ENCODE assay signal across 8 cellular contexts in genomic region chr7:29564455-29565185, GRCh38. TPM values are rescaled to one million over a fixed set of nuclear protein-coding genes. Genes with fewer than 3 reads are reported as not detected.
DNase-seq lines count a peak whose midpoint lies in the region; ATAC-seq, FAIRE-seq and TF ChIP-seq lines count a peak whose summit lies in the region.

No MANE protein-coding gene starts in this region.

- peaks cover 20% of the 10 kb centered on the region for H3K4me1 Mint-ChIP-seq in stimulated activated naive CD8-positive, alpha-beta T cell treated with anti-CD3 and anti-CD28 coated beads, Interleukin-15, Interleukin-2, amounts not matched to agents 100 ng/mL and 50 ng/mL, for 24 hours (ENCODE audit: low read depth)

- peak overlapping the region; percentile 50 for H3K27ac Mint-ChIP-seq in stimulated activated naive CD8-positive, alpha-beta T cell treated with anti-CD3 and anti-CD28 coated beads, Interleukin-15, Interleukin-2, amounts not matched to agents 100 ng/mL and 50 ng/mL, for 24 hours

- TF ChIP-seq RAD21 in H1 (IDR thresholded peaks at IDR 0.05 in 1 of 2, conservative IDR thresholded peaks at IDR 0.05 in 1 of 2; ENCODE audit: low read depth in 2 of 2, low read length in 2 of 2) = no peak

- H4K8ac ChIP-seq in H1 (ENCODE audit: extremely low read depth, insufficient read depth, low read length) = peak overlapping the region; percentile 57; the same call in 1 of the 2 replicates

- H3K79me2 ChIP-seq in H1 (ENCODE audit: control insufficient read depth in 1 of 2, insufficient read depth in 2 of 2, low read length in 2 of 2) = no peaks in the 10 kb centered on the region

- H2AFZ ChIP-seq in H1 (ENCODE audit: low read length) = peak overlapping the region; percentile 74; the same call in 1 of the 2 replicates

- H2BK120ac ChIP-seq in H1 (replicated peaks; ENCODE audit: low read depth, low read length) = peak overlapping the region; percentile 61

- H3K4me1 ChIP-seq in SJCRH30 (no peaks in the 10 kb centered on the region), H1 (replicated peaks in 1 of 4; ENCODE audit: control insufficient read depth in 3 of 4, insufficient read depth in 4 of 4, low read length in 3 of 4) (peaks cover 0 to 19% (median 8%) of the 10 kb centered on the region in 4 experiments; a peak in 6 of 7 replicates), lung (ENCODE audit: control insufficient read depth in 2 of 2, insufficient read depth in 2 of 2, low read length in 2 of 2) (peaks cover 0 to 22% of the 10 kb centered on the region in 2 donors), thoracic aorta (ENCODE audit: control insufficient read depth in 1 of 2, low read depth in 2 of 2) (peaks cover 18 to 26% of the 10 kb centered on the region in 2 donors)

- DNase-seq in stimulated activated naive CD8-positive, alpha-beta T cell treated with anti-CD3 and anti-CD28 coated beads, Interleukin-15, Interleukin-2, amounts not matched to agents 100 U/mL and 50 U/mL, for 24 hours = no peak
- peak; percentile 50 to 60 for DNase-seq in SJCRH30
- DNase-seq in H1 (ENCODE audit: low read depth in 1 of 2, low spot score in 2 of 2) = peak in 1 of 2 experiments; percentile 70
- DNase-seq in lung (ENCODE audit: low spot score) = peak; percentile 38
- DNase-seq in thoracic aorta (ENCODE audit: low spot score) = no peak

- peak overlapping the region; percentile 83 for H3K14ac ChIP-seq in H1 (ENCODE audit: insufficient read length)

- 0 out of 2 replicates have a peak overlapping the region, but pooled peaks have one; percentile 15 for H2AK5ac ChIP-seq in H1 (ENCODE audit: low read depth, low read length)

- peaks cover 22% of the 10 kb centered on the region for H3K23me2 ChIP-seq in H1 (ENCODE audit: low read depth, low read length)

- H3K36me3 Mint-ChIP-seq in stimulated activated naive CD8-positive, alpha-beta T cell treated with anti-CD3 and anti-CD28 coated beads, Interleukin-15, Interleukin-2, amounts not matched to agents 100 ng/mL and 50 ng/mL, for 24 hours (ENCODE audit: low read depth) = no peaks in the 10 kb centered on the region

- H3K27me3 Mint-ChIP-seq in stimulated activated naive CD8-positive, alpha-beta T cell treated with anti-CD3 and anti-CD28 coated beads, Interleukin-15, Interleukin-2, amounts not matched to agents 100 ng/mL and 50 ng/mL, for 24 hours = peaks cover 80% of the 10 kb centered on the region

- no peaks in the 10 kb centered on the region for H3K9me3 Mint-ChIP-seq in stimulated activated naive CD8-positive, alpha-beta T cell treated with anti-CD3 and anti-CD28 coated beads, Interleukin-15, Interleukin-2, amounts not matched to agents 100 ng/mL and 50 ng/mL, for 24 hours

- TF ChIP-seq POLR2A in H1 (IDR thresholded peaks at IDR 0.05; ENCODE audit: control extremely low read depth in 1 of 2, low read depth in 2 of 2, low read length in 2 of 2) = no peak

- peak overlapping the region; percentile 92 to 100 for H3K4me2 ChIP-seq in H1 (ENCODE audit: insufficient read depth in 1 of 2, low read depth in 2 of 2, low read length in 2 of 2)

- H3K18ac ChIP-seq in H1 (ENCODE audit: extremely low read depth, low read length) = peak overlapping the region; percentile 83

- CTCF ChIA-PET in H1 (lab: Charles Lee; ENCODE audit: partially characterized antibody) = interaction anchor here (0.7 kb wide), 1 partner anchor 68 kb away, joined by 3 read pairs; no protein-coding TSS in a partner anchor

- no peak overlapping the region for H3K23ac ChIP-seq in H1 (ENCODE audit: insufficient read length)

- TF ChIP-seq EP300 in H1 (IDR thresholded peaks at IDR 0.05; ENCODE audit: borderline replicate concordance in 1 of 2, low read depth in 2 of 2, low read length in 2 of 2) = no peak

- POLR2A ChIA-PET in H1 (lab: Charles Lee; ENCODE audit: partially characterized antibody) = no interaction called here

- H3K27me3 ChIP-seq in SJCRH30 = 0 out of 2 replicates have a peak, but pooled peaks cover under 1% of the 10 kb centered on the region
- H3K27me3 ChIP-seq in H1 (replicated peaks in 1 of 4; ENCODE audit: control insufficient read depth in 3 of 4, extremely low read depth in 1 of 4, insufficient read depth in 3 of 4, low read length in 3 of 4) = peaks cover 0 to 23% (median 23%) of the 10 kb centered on the region in 4 experiments; a peak in 6 of 7 replicates
- peaks cover 4% of the 10 kb centered on the region for H3K27me3 ChIP-seq in lung (ENCODE audit: control insufficient read depth, insufficient read depth)
- no peaks in the 10 kb centered on the region for H3K27me3 ChIP-seq in thoracic aorta (replicated peaks; ENCODE audit: insufficient read depth)

- peak overlapping the region; percentile 70 for H3K4me3 Mint-ChIP-seq in stimulated activated naive CD8-positive, alpha-beta T cell treated with anti-CD3 and anti-CD28 coated beads, Interleukin-15, Interleukin-2, amounts not matched to agents 100 ng/mL and 50 ng/mL, for 24 hours

- no peak overlapping the region for H2BK15ac ChIP-seq in H1 (ENCODE audit: low read length)

- no peak overlapping the region for H4K5ac ChIP-seq in H1 (ENCODE audit: insufficient read length, low read depth, low read length)

- H3K4ac ChIP-seq in H1 (replicated peaks; ENCODE audit: insufficient read length, low read depth, low read length) = peak overlapping the region; percentile 27

- no peaks in the 10 kb centered on the region for H4K20me1 ChIP-seq in H1 (replicated peaks in 1 of 2; ENCODE audit: control insufficient read depth in 1 of 2, insufficient read depth in 2 of 2, low read length in 2 of 2)

- H2BK12ac ChIP-seq in H1 (ENCODE audit: low read depth, low read length) = peak overlapping the region; percentile 72; the same call in 1 of the 2 replicates

- H2BK20ac ChIP-seq in H1 (ENCODE audit: low read length) = no peak overlapping the region

- H2BK5ac ChIP-seq in H1 (ENCODE audit: low read depth, low read length) = no peak overlapping the region

- peak overlapping the region; percentile 54 for H3K4me3 ChIP-seq in SJCRH30
- peak overlapping the region; percentile 72 to 96 (median 84) for H3K4me3 ChIP-seq in H1 (ENCODE audit: extremely low read depth in 1 of 4, insufficient read depth in 2 of 4, low read depth in 3 of 4, low read length in 4 of 4)
- H3K4me3 ChIP-seq in lung = peak overlapping the region; percentile 35
- peak overlapping the region; percentile 77 for H3K4me3 ChIP-seq in thoracic aorta

- peak overlapping the region; percentile 17 for H3K56ac ChIP-seq in H1 (replicated peaks; ENCODE audit: insufficient read length, low read depth, low read length)

- WGBS in H1 (ENCODE audit: extremely low coverage in 1 of 2, insufficient coverage in 1 of 2, insufficient read length in 1 of 2, insufficient replicate concordance in 2 of 2, low coverage in 1 of 2, low lambda C conversion rate in 2 of 2, missing lambda C conversion rate in 1 of 2), 2 experiments = 2% methylated on average over 48 of the region's 50 CpGs; no CpG with 5 or more reads in 1 of the 2 experiments
- 0 to 1% methylated on average over 50 of the region's 50 CpGs for WGBS in lung, 2 donors

- no peak overlapping the region for H3K27ac ChIP-seq in SJCRH30
- no peak overlapping the region for H3K27ac ChIP-seq in H1 (ENCODE audit: low read depth, low read length)
- peak overlapping the region in 1 of 2 donors; percentile 32 for H3K27ac ChIP-seq in lung (ENCODE audit: low read depth in 1 of 2, low read length in 1 of 2)
- H3K27ac ChIP-seq in thoracic aorta = peak overlapping the region in 1 of 2 donors; percentile 3

- peak overlapping the region; percentile 38 for H4K91ac ChIP-seq in H1 (replicated peaks; ENCODE audit: insufficient read length, low read length)

- TF ChIP-seq CTCF in H1 (IDR thresholded peaks at IDR 0.05; ENCODE audit: control extremely low read depth in 1 of 3, insufficient read depth in 1 of 3, low read depth in 1 of 3, low read length in 3 of 3) (no peak), lung (IDR thresholded peaks at IDR 0.05; ENCODE audit: control extremely low read depth, extremely low read depth) (no peak), thoracic aorta (IDR thresholded peaks at IDR 0.05) (peak; percentile 7)

- ATAC-seq in stimulated activated naive CD8-positive, alpha-beta T cell treated with anti-CD3 and anti-CD28 coated beads, Interleukin-15, Interleukin-2, amounts not matched to agents 100 U/mL and 50 U/mL, for 24 hours = no peak
- ATAC-seq in lung (ENCODE audit: insufficient read depth, low FRiP score) = peak; percentile 45
- no peak for ATAC-seq in thoracic aorta (ENCODE audit: insufficient number of reproducible peaks, low FRiP score, low read depth)
- ATAC-seq in GM21717 (IDR thresholded peaks at IDR 0.05; ENCODE audit: unreplicated experiment) = no peak
- no peak for ATAC-seq in HG03432 (IDR thresholded peaks at IDR 0.05; ENCODE audit: unreplicated experiment)

- H3K9ac ChIP-seq in H1 (replicated peaks in 1 of 4; ENCODE audit: extremely low read depth in 1 of 4, low read depth in 3 of 4, low read length in 3 of 4) = peak overlapping the region in 3 of 4 experiments; percentile 13 to 71 (median 20); a peak in 3 of 7 replicates

- no peak for FAIRE-seq in H1 (lab: Jason Lieb, UNC)

- no peaks in the 10 kb centered on the region for H3K79me1 ChIP-seq in H1 (ENCODE audit: low read depth, low read length)

- no peaks in the 10 kb centered on the region for H3K36me3 ChIP-seq in SJCRH30
- H3K36me3 ChIP-seq in H1 (ENCODE audit: control insufficient read depth in 2 of 4, insufficient read depth in 4 of 4, low read length in 3 of 4) = peaks cover 0 to 3% (median 0%) of the 10 kb centered on the region in 4 experiments; a peak in 1 of 8 replicates
- H3K36me3 ChIP-seq in lung (ENCODE audit: control insufficient read depth in 2 of 2, insufficient read depth in 2 of 2, low read length in 2 of 2) = no peaks in the 10 kb centered on the region
- no peaks in the 10 kb centered on the region for H3K36me3 ChIP-seq in thoracic aorta

- H3K9me3 ChIP-seq in SJCRH30 (replicated peaks) (no peaks in the 10 kb centered on the region), H1 (ENCODE audit: insufficient read depth in 2 of 2, low read depth in 1 of 2, low read length in 1 of 2) (no peaks in the 10 kb centered on the region), lung (ENCODE audit: control insufficient read depth in 2 of 2, insufficient read depth in 1 of 2, low read length in 1 of 2) (peaks cover 0 to 5% of the 10 kb centered on the region in 2 donors), thoracic aorta (no peaks in the 10 kb centered on the region)

RNA-seq across cellular contexts. Expression of gene PRR15, which starts 1.0 kb away (rescaled TPM):
- not detected in 2 replicates for total RNA-seq in SJCRH30 (2014; rRNA removed; shearing (Covaris generic))
- 7.9 and 10.1 TPM in 2 replicates for total RNA-seq in H1 (2021; fragmentation: NEBNext Ultra II Directional; extraction: Animal tissue kit (Norgen Biotek cat#: 25700))
- 4.9 and 8.4 TPM in 2 replicates for polyA plus RNA-seq in H1 (2011; rRNA removed)
- polyA plus RNA-seq in H1 (2011; cell fraction: cytosol; rRNA removed) = 7.1 TPM
- 5.7 TPM for polyA plus RNA-seq in H1 (2011; cell fraction: nucleus; rRNA removed)
- polyA plus RNA-seq in H1 (2012, experiment 1 of 2) = 4.4 to 6.0 TPM (median 5.6 TPM) in 4 replicates
- 8.9 TPM for polyA plus RNA-seq in H1 (2012, experiment 2 of 2)
- 7.3 TPM for polyA plus RNA-seq in H1 (2013, experiment 1 of 2)
- 7.7 TPM for polyA plus RNA-seq in H1 (2013, experiment 2 of 2)
- 1.9 and 2.2 TPM in 2 replicates for polyA minus RNA-seq in H1 (2011; rRNA and poly(A)+ RNA removed)
- polyA minus RNA-seq in H1 (2011; cell fraction: cytosol; rRNA and poly(A)+ RNA removed) = 4.4 TPM
- 4.6 TPM for polyA minus RNA-seq in H1 (2011; cell fraction: nucleus; rRNA and poly(A)+ RNA removed)
- 10 to 100 TPM in 1 of 2 donors, under 1 TPM in 1; 0.71 to 11.4 TPM for total RNA-seq in lung
- polyA plus RNA-seq in lung = 1 to 10 TPM; 7.0 TPM
- 1 to 10 TPM; 2.5 to 6.0 TPM for total RNA-seq in thoracic aorta

Comparison
In these comparisons a context has a peak if more than half of its experiments do, and no peak if none do; other contexts are left out.
1. DNase-seq: peak in SJCRH30 (2 of 2) and lung (single experiment); none in stimulated activated naive CD8-positive, alpha-beta T cell treated with anti-CD3 and anti-CD28 coated beads, Interleukin-15, Interleukin-2, amounts not matched to agents 100 U/mL and 50 U/mL, for 24 hours (single experiment) and thoracic aorta (single experiment).
2. Peak in every context shown above with its lines, with median percentiles within 50 percentile points of each other: H3K4me3 ChIP-seq.